9 cellular contexts compared by ENCODE assay signal in genomic region chr19:53865523-53865917, GRCh38. TPM values are rescaled to one million over a fixed set of nuclear protein-coding genes. Genes with fewer than 3 reads are reported as not detected.
A peak's percentile ranks its signal among the peaks of the same experiment; 100 is the strongest.
DNase-seq lines count a peak whose midpoint lies in the region; ATAC-seq and TF ChIP-seq lines count a peak whose summit lies in the region.
"Had no signal": no experiment of that assay in that cellular context is flagged by ENCODE, and none has a peak within 500 bp of the region (broad histone marks: within the 10 kb centered on the region; RNA-seq: fewer than 3 reads in every experiment).

No MANE protein-coding gene starts in this region.

- peak overlapping the region; percentile 77 to 81 for H4K8ac ChIP-seq in IMR-90 (ENCODE audit: low read depth in 2 of 2, low read length in 2 of 2)

- no peak for TF ChIP-seq RAD21 in IMR-90 (IDR thresholded peaks at IDR 0.05; ENCODE audit: low read length)

- H2BK20ac ChIP-seq in IMR-90 (ENCODE audit: low read depth, low read length): no peak overlapping the region; the same call in 1 of the 2 replicates

- H2BK120ac ChIP-seq in IMR-90 (ENCODE audit: low read depth, low read length): peak overlapping the region; percentile 62

- peak overlapping the region; percentile 88 for H4K5ac ChIP-seq in IMR-90 (ENCODE audit: low read depth, low read length)

- dilution Hi-C loops in IMR-90 (cut with HindIII; ENCODE audit: low sequenced_read_pairs, unreplicated experiment): no loop called here

- H3K36me3 ChIP-seq in IMR-90 (ENCODE audit: control insufficient read depth, insufficient read depth, low read length) (peaks cover 2% of the 10 kb centered on the region), muscle layer of duodenum (ENCODE audit: control insufficient read depth in 1 of 2, insufficient read depth in 2 of 2, low read length in 2 of 2) (peaks cover 0 to 15% of the 10 kb centered on the region in 2 donors)

- H3K27me3 ChIP-seq in IMR-90 (ENCODE audit: control insufficient read depth, insufficient read depth, low read length) (no peaks in the 10 kb centered on the region), muscle layer of duodenum (ENCODE audit: low read depth, low read length) (no peaks in the 10 kb centered on the region)

- H3K9me3 ChIP-seq in IMR-90 (ENCODE audit: control insufficient read depth, insufficient read depth, low read length) (no peaks in the 10 kb centered on the region), muscle layer of duodenum (ENCODE audit: control insufficient read depth in 1 of 2, low read length in 2 of 2) (no peaks in the 10 kb centered on the region)

- H2BK15ac ChIP-seq in IMR-90 (ENCODE audit: low read depth, low read length): no peak overlapping the region

- no peak for ATAC-seq in IMR-90 (ENCODE audit: low read depth)
- no peak for ATAC-seq in HG03460 (IDR thresholded peaks at IDR 0.05; ENCODE audit: unreplicated experiment)
- ATAC-seq in HG03095 (IDR thresholded peaks at IDR 0.05; ENCODE audit: unreplicated experiment): no peak

- H3K27ac ChIP-seq in 22Rv1: peak overlapping the region; percentile 93
- peak overlapping the region; percentile 58; the same call in 1 of the 2 replicates for H3K27ac ChIP-seq in IMR-90 (ENCODE audit: insufficient read depth, low read length)
- H3K27ac ChIP-seq in cingulate gyrus (ENCODE audit: low read depth, low read length): peak overlapping the region; percentile 100
- no peak overlapping the region for H3K27ac ChIP-seq in muscle layer of duodenum (ENCODE audit: low read length)

- no peak for TF ChIP-seq POLR2A in IMR-90 (IDR thresholded peaks at IDR 0.05; ENCODE audit: low read depth, low read length)

- H3K14ac ChIP-seq in IMR-90 (replicated peaks; ENCODE audit: low read depth, low read length): peak overlapping the region; percentile 80; the same call in 1 of the 2 replicates

- H3K4me3 ChIP-seq in IMR-90 (ENCODE audit: insufficient read depth, low read depth, low read length) (peak overlapping the region; percentile 60), muscle layer of duodenum (ENCODE audit: low read depth in 1 of 2, low read length in 2 of 2) (peak overlapping the region; percentile 60 to 96)

- POLR2A ChIA-PET in IMR-90 (lab: Charles Lee; ENCODE audit: unreplicated experiment): no interaction called here

- CTCF ChIA-PET in IMR-90 (lab: Yijun Ruan, JAX): no interaction called here

- H2AK5ac ChIP-seq in IMR-90 (ENCODE audit: low read depth, low read length): peak overlapping the region; percentile 37; the same call in 1 of the 2 replicates

- no peak overlapping the region for H3K56ac ChIP-seq in IMR-90 (ENCODE audit: extremely low read depth, insufficient read depth, low read length)

- no peak for TF ChIP-seq CTCF in 22Rv1 (IDR thresholded peaks at IDR 0.05)
- TF ChIP-seq CTCF in IMR-90 (conservative IDR thresholded peaks at IDR 0.05; ENCODE audit: low read depth, low read length): no peak

- peak overlapping the region; percentile 47 for H3K18ac ChIP-seq in IMR-90 (ENCODE audit: low read depth, low read length)

- no peak overlapping the region for H2BK5ac ChIP-seq in IMR-90 (ENCODE audit: low read depth, low read length, poor library complexity, severe bottlenecking)

- intact Hi-C loops in IMR-90 (cut with micrococcal nuclease): loop anchor here (10.0 kb wide), 1 partner anchor 239 kb away; the partner anchor contains the start of genes NDUFA3 and OSCAR

- no TSS peak for BruUV-seq in IMR-90 (replicated peaks; lab: Mats Ljungman, UMichigan)

- 56% methylated on average over 5 of the region's 9 CpGs; no CpG with 5 or more reads in 1 of the 2 experiments for WGBS in IMR-90 (ENCODE audit: extremely low coverage in 2 of 2, insufficient read length in 1 of 2), 2 experiments

- peak overlapping the region; percentile 74; the same call in 1 of the 2 replicates for H4K91ac ChIP-seq in IMR-90 (ENCODE audit: insufficient read depth, low read depth, low read length)

- peaks cover 6% of the 10 kb centered on the region; the same call in 1 of the 2 replicates for H3K9me1 ChIP-seq in IMR-90 (ENCODE audit: insufficient read depth, low read length)

- peaks cover 7% of the 10 kb centered on the region for H3K4me1 ChIP-seq in IMR-90 (ENCODE audit: control insufficient read depth, insufficient read depth, low read length)
- peaks cover 3 to 26% of the 10 kb centered on the region in 2 donors for H3K4me1 ChIP-seq in muscle layer of duodenum (ENCODE audit: control insufficient read depth in 1 of 2, insufficient read depth in 2 of 2, low read length in 2 of 2)

- DNase-seq in IMR-90: no peak
- no peak for DNase-seq in KG1 (lab: John Stamatoyannopoulos, UW)
- DNase-seq in NCI-H1930 (lab: John Stamatoyannopoulos, UW): no peak
- DNase-seq: GDM1 had no signal

- peak overlapping the region; percentile 21 for H2AK9ac ChIP-seq in IMR-90 (replicated peaks; ENCODE audit: low read depth, low read length, poor library complexity)

- peaks cover 3% of the 10 kb centered on the region for H4K20me1 ChIP-seq in IMR-90 (ENCODE audit: insufficient read depth, low read length)

- H3K4ac ChIP-seq in IMR-90 (ENCODE audit: low read depth, low read length): peak overlapping the region; percentile 85

- in situ Hi-C loops in IMR-90 (cut with MboI; ENCODE audit: low sequenced_read_pairs): no loop called here

- H2AFZ ChIP-seq in IMR-90 (replicated peaks; ENCODE audit: low read length, poor library complexity): peak overlapping the region; percentile 94

- H3K4me2 ChIP-seq in IMR-90 (ENCODE audit: low read depth, low read length): peak overlapping the region; percentile 81

- 0 out of 2 replicates have a peak overlapping the region, but pooled peaks have one; percentile 76 for H3K23ac ChIP-seq in IMR-90 (ENCODE audit: low read depth, low read length)

- H3K9ac ChIP-seq in IMR-90 (ENCODE audit: low read depth, low read length): peak overlapping the region; percentile 70

- peaks cover 0 to 26% of the 10 kb centered on the region in 2 experiments; a peak in 2 of 4 replicates for H3K79me1 ChIP-seq in IMR-90 (ENCODE audit: low read depth in 1 of 2, low read length in 2 of 2)

TF ChIP-seq in IMR-90, 13 proteins besides CTCF, POLR2A, EP300 and RAD21:
- TF ChIP-seq RFX5 (IDR thresholded peaks at IDR 0.05; ENCODE audit: low read depth, low read length) (no peak), RCOR1 (IDR thresholded peaks at IDR 0.05; ENCODE audit: insufficient replicate concordance, low read length) (no peak), CEBPB (IDR thresholded peaks at IDR 0.05; ENCODE audit: low read depth, low read length) (no peak), MAZ (IDR thresholded peaks at IDR 0.05; ENCODE audit: borderline replicate concordance, low read depth, low read length) (no peak), MAFK (IDR thresholded peaks at IDR 0.05; ENCODE audit: low read depth, low read length) (no peak), SMC3 (IDR thresholded peaks at IDR 0.05; ENCODE audit: low read depth, low read length) (no peak)

RNA-seq across cellular contexts. Expression of gene MYADM, which starts 2.2 kb away (rescaled TPM):
- 4.8 and 5.3 TPM in 2 replicates for total RNA-seq in IMR-90 (2012; rRNA removed)
- 96.1 and 112 TPM in 2 replicates for polyA plus RNA-seq in IMR-90 (2012; rRNA removed)
- polyA plus RNA-seq in IMR-90 (2012; cell fraction: cytosol; rRNA removed): 53.9 and 155 TPM in 2 replicates
- 67.8 and 150 TPM in 2 replicates for polyA plus RNA-seq in IMR-90 (2012; cell fraction: nucleus; rRNA removed; ENCODE audit: low replicate concordance)

RNA-seq across cellular contexts. Expression of gene PRKCG, which starts 16.5 kb away (rescaled TPM):
- not detected in 2 replicates for total RNA-seq in IMR-90 (2012; rRNA removed)
- 0.04 TPM in 1 of 2 replicates, not detected in the other for polyA plus RNA-seq in IMR-90 (2012; rRNA removed)
- polyA plus RNA-seq in IMR-90 (2012; cell fraction: cytosol; rRNA removed): 0.01 and 0.04 TPM in 2 replicates
- polyA plus RNA-seq in IMR-90 (2012; cell fraction: nucleus; rRNA removed; ENCODE audit: low replicate concordance): 0.28 and 0.65 TPM in 2 replicates

RNA-seq across cellular contexts. Expression of gene NLRP12, which starts 41.4 kb away (rescaled TPM):
- total RNA-seq in IMR-90 (2012; rRNA removed): not detected in 2 replicates
- not detected in 2 replicates for polyA plus RNA-seq in IMR-90 (2012; rRNA removed)
- polyA plus RNA-seq in IMR-90 (2012; cell fraction: cytosol; rRNA removed): 0.06 TPM in 1 of 2 replicates, not detected in the other
- polyA plus RNA-seq in IMR-90 (2012; cell fraction: nucleus; rRNA removed; ENCODE audit: low replicate concordance): not detected in 2 replicates

RNA-seq across cellular contexts. Expression of gene CACNG7, which starts 43.6 kb away (rescaled TPM):
- under 0.01 and 0.36 TPM in 2 replicates for total RNA-seq in IMR-90 (2012; rRNA removed)
- 6.7 and 7.7 TPM in 2 replicates for polyA plus RNA-seq in IMR-90 (2012; rRNA removed)
- polyA plus RNA-seq in IMR-90 (2012; cell fraction: cytosol; rRNA removed): 3.6 and 10.9 TPM in 2 replicates
- polyA plus RNA-seq in IMR-90 (2012; cell fraction: nucleus; rRNA removed; ENCODE audit: low replicate concordance): 9.8 and 16.2 TPM in 2 replicates
